Comparison of ENCODE assay signal across 12 cellular contexts in genomic region chr2:6977095-6977777, GRCh38.
A peak's percentile ranks its signal among the peaks of the same experiment; 100 is the strongest.
DNase-seq lines count a peak whose midpoint lies in the region; ATAC-seq and TF ChIP-seq lines count a peak whose summit lies in the region.
"Had no signal": no experiment of that assay in that cellular context is flagged by ENCODE, and none has a peak within 500 bp of the region (broad histone marks: within the 10 kb centered on the region; RNA-seq: fewer than 3 reads in every experiment).

No MANE protein-coding gene starts in this region.

- in situ Hi-C loops in mammary epithelial cell (cut with MboI; ENCODE audit: low sequenced_read_pairs in 2 of 2): no loop called here

- no peak for TF ChIP-seq CTCF in MCF 10A (IDR thresholded peaks at IDR 0.05; ENCODE audit: unreplicated experiment)
- no peak for TF ChIP-seq CTCF in mammary epithelial cell (conservative IDR thresholded peaks at IDR 0.05 in 1 of 2, IDR thresholded peaks at IDR 0.05 in 1 of 2; ENCODE audit: extremely low read depth in 1 of 2, insufficient read depth in 1 of 2, low read depth in 1 of 2, low read length in 2 of 2)
- no peak for TF ChIP-seq CTCF in lower lobe of right lung (IDR thresholded peaks at IDR 0.05)
- no peak for TF ChIP-seq CTCF in uterus (IDR thresholded peaks at IDR 0.05)

- no peak overlapping the region for H3K4me2 ChIP-seq in mammary epithelial cell (ENCODE audit: insufficient read depth, low read depth, low read length)
- no peak overlapping the region for H3K4me2 ChIP-seq in trophoblast cell (ENCODE audit: low read length)

- TF ChIP-seq POLR2A in uterus (IDR thresholded peaks at IDR 0.05): no peak

- H3K27me3 Mint-ChIP-seq in MCF 10A (ENCODE audit: insufficient read depth, unreplicated experiment): peaks cover 20% of the 10 kb centered on the region
- H3K27me3 Mint-ChIP-seq: activated CD4-positive, alpha-beta T cell treated with anti-CD3 and anti-CD28 coated beads for 36 hours had no signal

- CTCF ChIA-PET in MCF 10A (lab: Yijun Ruan, JAX): interaction anchor here (0.7 to 1.1 kb wide), 3 partner anchors 21 to 1457 kb away, joined by 3 to 6 read pairs (median 3); no protein-coding TSS in a partner anchor
- CTCF ChIA-PET in mammary epithelial cell (lab: Charles Lee; ENCODE audit: low non-redundant PET): no interaction called here

- H3K4me3 Mint-ChIP-seq in MCF 10A (ENCODE audit: unreplicated experiment): no peak overlapping the region
- H3K4me3 Mint-ChIP-seq: activated CD4-positive, alpha-beta T cell treated with anti-CD3 and anti-CD28 coated beads for 36 hours; nephron progenitor cell had no signal

- H3K23ac ChIP-seq in trophoblast cell (ENCODE audit: low read length): no peak overlapping the region

- H3K4me3 ChIP-seq in mammary epithelial cell (replicated peaks in 1 of 3; ENCODE audit: insufficient read depth in 1 of 3, low read depth in 2 of 3, low read length in 3 of 3) (no peak overlapping the region), lower lobe of right lung (no peak overlapping the region), uterus (no peak overlapping the region), trophoblast cell (ENCODE audit: low read depth, low read length) (no peak overlapping the region)
- H3K4me3 ChIP-seq: K562 had no signal

- H3K4me1 ChIP-seq in mammary epithelial cell (ENCODE audit: insufficient read depth, low read length) (peaks cover 7% of the 10 kb centered on the region), lower lobe of right lung (peaks cover 22% of the 10 kb centered on the region), uterus (peaks cover 0 to 4% of the 10 kb centered on the region in 2 donors), trophoblast cell (ENCODE audit: control insufficient read depth in 1 of 2, insufficient read depth in 2 of 2, low read length in 2 of 2) (no peaks in the 10 kb centered on the region)

- peak in 1 of 2 donors; percentile 60 for ATAC-seq in lower lobe of right lung
- no peak for ATAC-seq in GM19328 (IDR thresholded peaks at IDR 0.05; ENCODE audit: unreplicated experiment)
- ATAC-seq in GM21423 (IDR thresholded peaks at IDR 0.05; ENCODE audit: unreplicated experiment): no peak
- ATAC-seq: activated CD4-positive, alpha-beta T cell treated with anti-CD3 and anti-CD28 coated beads for 36 hours; K562 had no signal

- no peak overlapping the region for H2BK120ac ChIP-seq in trophoblast cell (ENCODE audit: insufficient read depth, low read length, poor library complexity)

- no peaks in the 10 kb centered on the region for H3K4me1 Mint-ChIP-seq in MCF 10A (ENCODE audit: insufficient read depth, unreplicated experiment)

- no peaks in the 10 kb centered on the region for H3K79me1 ChIP-seq in trophoblast cell (ENCODE audit: low read length)

- H3K27me3 ChIP-seq in mammary epithelial cell (ENCODE audit: insufficient read depth, low read length) (no peaks in the 10 kb centered on the region), lower lobe of right lung (ENCODE audit: low read depth) (no peaks in the 10 kb centered on the region), uterus (no peaks in the 10 kb centered on the region), trophoblast cell (ENCODE audit: insufficient read depth, low read length) (no peaks in the 10 kb centered on the region)

- no peak overlapping the region for H4K12ac ChIP-seq in trophoblast cell (ENCODE audit: low read depth, low read length)

- WGBS in mammary epithelial cell (ENCODE audit: low coverage, missing lambda C conversion rate): 62% methylated on average over 9 of the region's 9 CpGs
- no CpG with 5 or more reads among the region's 9 CpGs for WGBS in trophoblast cell (ENCODE audit: extremely low coverage, insufficient coverage, insufficient read length)

- H3K9me3 Mint-ChIP-seq in MCF 10A (ENCODE audit: unreplicated experiment): peaks cover 9% of the 10 kb centered on the region

- dilution Hi-C loops in mammary epithelial cell (cut with HindIII; ENCODE audit: low sequenced_read_pairs): no loop called here

- no peak overlapping the region for H4K91ac ChIP-seq in trophoblast cell (ENCODE audit: low read depth, low read length)

- no peak overlapping the region for H2AK5ac ChIP-seq in trophoblast cell (ENCODE audit: low read length)

- H3K27ac Mint-ChIP-seq in MCF 10A (ENCODE audit: low read depth, unreplicated experiment): no peak overlapping the region
- H3K27ac Mint-ChIP-seq: activated CD4-positive, alpha-beta T cell treated with anti-CD3 and anti-CD28 coated beads for 36 hours; nephron progenitor cell had no signal

- no peak overlapping the region for H3K27ac ChIP-seq in mammary epithelial cell (ENCODE audit: insufficient read depth, low read depth, low read length)
- H3K27ac ChIP-seq in lower lobe of right lung: peak overlapping the region; percentile 44
- H3K27ac ChIP-seq in uterus: peak overlapping the region in 1 of 2 donors; percentile 38
- no peak overlapping the region for H3K27ac ChIP-seq in trophoblast cell (ENCODE audit: low read depth, low read length)

- peaks cover 6% of the 10 kb centered on the region for H3K9me3 ChIP-seq in mammary epithelial cell (replicated peaks; ENCODE audit: insufficient read depth, low read length)
- no peaks in the 10 kb centered on the region for H3K9me3 ChIP-seq in lower lobe of right lung
- no peaks in the 10 kb centered on the region for H3K9me3 ChIP-seq in uterus
- peaks cover 7% of the 10 kb centered on the region for H3K9me3 ChIP-seq in trophoblast cell (ENCODE audit: insufficient read depth, low read depth, low read length)

- no peak overlapping the region for H3K14ac ChIP-seq in trophoblast cell (ENCODE audit: low read length)

- DNase-seq in MCF 10A (ENCODE audit: unreplicated experiment) (peak; percentile 80), mammary epithelial cell (no peak), cerebellar nuclear complex (lab: John Stamatoyannopoulos, UW) (peak; percentile 67 to 80), lower lobe of right lung (no peak), uterus (peak; percentile 62 to 76), trophoblast cell (no peak)
- DNase-seq: activated CD4-positive, alpha-beta T cell treated with anti-CD3 and anti-CD28 coated beads for 36 hours; foreskin melanocyte; nephron progenitor cell had no signal

- no peak overlapping the region for H4K8ac ChIP-seq in trophoblast cell (ENCODE audit: low read depth, low read length)

- H3K79me2 ChIP-seq in mammary epithelial cell (ENCODE audit: insufficient read depth, low read length) (no peaks in the 10 kb centered on the region), trophoblast cell (ENCODE audit: control insufficient read depth, insufficient read depth, low read length, poor library complexity) (no peaks in the 10 kb centered on the region)

- H2AFZ ChIP-seq in mammary epithelial cell (ENCODE audit: low read depth, low read length) (no peak overlapping the region), trophoblast cell (ENCODE audit: insufficient read depth, low read length, poor library complexity) (no peak overlapping the region)

- H3K4ac ChIP-seq in trophoblast cell (ENCODE audit: low read depth, low read length): no peak overlapping the region

- no peak overlapping the region for H3K18ac ChIP-seq in trophoblast cell (ENCODE audit: low read length)

- H2BK5ac ChIP-seq in trophoblast cell (ENCODE audit: low read depth, low read length, poor library complexity): no peak overlapping the region

- H3K36me3 Mint-ChIP-seq in MCF 10A (ENCODE audit: insufficient read depth, unreplicated experiment): no peaks in the 10 kb centered on the region

- BruUV-seq in MCF 10A (replicated peaks; lab: Mats Ljungman, UMichigan) (no TSS peak), mammary epithelial cell (replicated peaks; lab: Mats Ljungman, UMichigan) (no TSS peak)

- POLR2A ChIA-PET in MCF 10A (lab: Yijun Ruan, JAX): interaction anchor here (0.6 kb wide), 1 partner anchor 51 kb away, joined by 3 read pairs; no protein-coding TSS in a partner anchor

- H2BK12ac ChIP-seq in trophoblast cell (ENCODE audit: low read length): no peak overlapping the region

- H3K36me3 ChIP-seq in mammary epithelial cell (ENCODE audit: insufficient read depth, low read length) (no peaks in the 10 kb centered on the region), lower lobe of right lung (no peaks in the 10 kb centered on the region), uterus (no peaks in the 10 kb centered on the region), trophoblast cell (ENCODE audit: control insufficient read depth in 1 of 2, insufficient read depth in 2 of 2, low read length in 2 of 2) (no peaks in the 10 kb centered on the region)

- intact Hi-C loops in MCF 10A (cut with micrococcal nuclease) (no loop called here), mammary epithelial cell (cut with micrococcal nuclease) (no loop called here), lower lobe of right lung (cut with DNase I) (no loop called here), uterus (cut with DNase I; ENCODE audit: low total_unique reads) (no loop called here)

- H4K20me1 ChIP-seq in mammary epithelial cell (ENCODE audit: insufficient read depth, low read length): no peaks in the 10 kb centered on the region

- no peak overlapping the region for H3K9ac ChIP-seq in mammary epithelial cell (ENCODE audit: insufficient read depth, low read length)
- H3K9ac ChIP-seq in trophoblast cell (ENCODE audit: low read length): no peak overlapping the region

Comparison
In these comparisons a context has a peak if more than half of its experiments do, and no peak if none do; other contexts are left out.
1. DNase-seq: peak in MCF 10A (single experiment), cerebellar nuclear complex (2 of 2) and uterus (2 of 2); none in mammary epithelial cell (single experiment), lower lobe of right lung (single experiment) and trophoblast cell (0 of 2).